In the genomic region with DNA sequence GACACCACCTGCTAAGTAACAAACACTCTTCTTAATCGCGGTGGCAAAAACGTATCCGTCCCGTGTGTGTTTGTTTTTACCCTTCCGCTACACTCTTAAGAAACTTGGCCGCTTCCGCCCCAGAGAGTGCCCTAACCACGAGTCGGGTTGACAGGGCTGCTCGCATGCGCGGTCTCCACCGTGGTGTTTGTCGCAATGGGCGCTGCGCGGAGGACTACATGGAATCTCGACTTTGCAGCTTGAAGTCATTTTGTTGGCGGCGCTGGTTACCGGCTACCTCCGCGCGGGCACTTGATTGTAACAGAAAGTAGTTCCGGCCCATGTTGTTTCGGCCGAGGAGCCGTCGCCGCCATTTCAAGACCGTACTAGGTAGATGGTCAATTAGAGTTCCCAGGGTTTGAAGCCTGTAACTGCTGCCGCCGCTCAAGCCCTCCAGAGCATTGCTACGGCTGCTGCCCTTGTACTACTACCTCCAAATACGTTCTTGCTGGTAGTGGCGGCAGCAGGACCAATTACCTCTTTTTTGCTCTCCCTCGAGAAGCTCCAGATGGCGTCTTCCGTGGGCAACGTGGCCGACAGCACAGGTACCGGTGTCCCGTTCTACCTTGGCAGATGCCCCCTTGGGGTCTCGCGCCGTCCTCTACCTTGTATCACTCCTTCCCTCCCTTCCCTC, we compare ENCODE assay signal across 8 cellular contexts.
DNase-seq lines count a peak whose midpoint lies in the region; ATAC-seq and FAIRE-seq lines count a peak whose summit lies in the region.

A gene (plus strand): TSS at position 352 of the 673 bp plus-strand sequence. CDS start 196 bp downstream, at position 548.

- peak within 1 kb of the TSS; percentile 99 for H3K4me3 Mint-ChIP-seq in effector memory CD8-positive, alpha-beta T cell

- H3K27ac Mint-ChIP-seq in effector memory CD8-positive, alpha-beta T cell, result peak within 1 kb of the TSS; percentile 90 to 94

- peak; percentile 95 for FAIRE-seq in HTR-8/SVneo (lab: Jason Lieb, UNC)

- peaks cover 11 to 16% of the 10 kb centered on the region in 2 donors for H3K4me1 Mint-ChIP-seq in effector memory CD8-positive, alpha-beta T cell (ENCODE audit: low read depth in 2 of 2)

- peaks cover 40% of the 10 kb centered on the region for H3K36me3 Mint-ChIP-seq in effector memory CD8-positive, alpha-beta T cell (ENCODE audit: insufficient read depth)

- peak; percentile 72 for ATAC-seq in GM21360 (IDR thresholded peaks at IDR 0.05; ENCODE audit: unreplicated experiment)
- peak; percentile 81 for ATAC-seq in effector memory CD8-positive, alpha-beta T cell (replicated peaks)

- DNase-seq in COLO668 (lab: John Stamatoyannopoulos, UW; ENCODE audit: unreplicated experiment) (peak; percentile 96), HTR-8/SVneo (ENCODE audit: insufficient read length, low spot score) (peak; percentile 97), NOMO-1 treated with DMSO at 0.1 percent for 48 hours (lab: John Stamatoyannopoulos, UW; ENCODE audit: unreplicated experiment) (peak; percentile 87), medulla oblongata (ENCODE audit: extremely low spot score) (peak; percentile 93)
- DNase-seq in activated CD8-positive, alpha-beta memory T cell treated with anti-CD3 and anti-CD28 coated beads for 4 hours (ENCODE audit: low read depth in 2 of 2), result peak; percentile 81 to 89
- peak; percentile 88 to 89 (median 88) for DNase-seq in effector memory CD8-positive, alpha-beta T cell
- DNase-seq in stimulated activated CD4-positive, alpha-beta T cell treated with anti-CD3 and anti-CD28 coated beads, TNF-alpha, amount 100 ng/mL, for 48 hours (ENCODE audit: low read depth in 3 of 3), result peak; percentile 77 to 90 (median 80)

- no peaks in the 10 kb centered on the region for H3K27me3 Mint-ChIP-seq in effector memory CD8-positive, alpha-beta T cell

- H3K9me3 Mint-ChIP-seq in effector memory CD8-positive, alpha-beta T cell, result no peaks in the 10 kb centered on the region

Comparison
In these comparisons a context has a peak if more than half of its experiments do, and no peak if none do; other contexts are left out.
1. Peak in every context shown above with its lines: DNase-seq and ATAC-seq.